8 cellular contexts compared by ENCODE assay signal in the genomic region with DNA sequence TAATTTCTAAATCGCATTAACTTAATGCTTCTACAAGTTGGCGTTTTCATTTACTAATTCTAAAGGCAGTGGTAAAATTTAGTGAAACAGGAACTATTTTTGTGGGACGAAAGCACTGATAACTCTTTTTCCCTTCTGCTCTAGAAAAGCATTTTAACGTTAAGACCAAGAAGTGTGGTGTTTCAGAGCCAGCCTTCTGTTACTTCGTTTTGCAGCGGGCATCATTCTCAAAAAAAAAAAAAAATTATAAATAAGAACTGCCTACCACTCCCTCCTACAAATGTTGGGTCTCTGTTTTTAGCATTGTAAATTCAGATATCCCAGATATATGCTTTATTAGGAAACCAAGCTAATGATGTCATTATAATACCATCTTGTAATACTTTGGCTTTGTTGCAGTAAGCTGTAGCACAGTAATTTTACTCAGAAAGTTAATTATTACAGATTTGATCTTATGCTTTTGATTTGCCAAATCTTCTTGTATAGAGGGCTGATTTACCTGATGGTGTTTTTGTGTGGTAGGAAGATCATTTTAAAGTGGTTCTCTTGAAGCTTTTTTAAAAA. TPM values are rescaled to one million over a fixed set of nuclear protein-coding genes. Genes with fewer than 3 reads are reported as not detected.
A peak's percentile ranks its signal among the peaks of the same experiment; 100 is the strongest.
DNase-seq lines count a peak whose midpoint lies in the region; TF ChIP-seq lines count a peak whose summit lies in the region.

No MANE protein-coding gene starts in this region.

- H3K4me3 Mint-ChIP-seq in MCF 10A (ENCODE audit: unreplicated experiment), result peak overlapping the region; percentile 92

- H3K36me3 Mint-ChIP-seq in MCF 10A (ENCODE audit: insufficient read depth, unreplicated experiment), result peaks cover 8% of the 10 kb centered on the region

- CTCF ChIA-PET in A673 (lab: Charles Lee), result interaction anchor here (1.0 kb wide), 1 partner anchor 81 kb away, joined by 6 read pairs; no protein-coding TSS in a partner anchor
- CTCF ChIA-PET in MCF 10A (lab: Yijun Ruan, JAX), result interaction anchor here (0.5 to 0.8 kb wide), 3 partner anchors 11 to 44 kb away, joined by 3 read pairs; no protein-coding TSS in a partner anchor

- peak overlapping the region; percentile 91 for H3K27ac Mint-ChIP-seq in MCF 10A (ENCODE audit: low read depth, unreplicated experiment)

- no peaks in the 10 kb centered on the region for H3K9me3 ChIP-seq in A673 (ENCODE audit: low read depth, low read length, poor library complexity, severe bottlenecking)
- no peaks in the 10 kb centered on the region for H3K9me3 ChIP-seq in mononuclear cell (ENCODE audit: low read depth, low read length)

- H3K4me3 ChIP-seq in A673 (ENCODE audit: low read depth, low read length, poor library complexity, severe bottlenecking), result peak overlapping the region; percentile 73
- peak overlapping the region; percentile 65 for H3K4me3 ChIP-seq in HFF-Myc (replicated peaks; ENCODE audit: low read depth, low read length)
- H3K4me3 ChIP-seq in mononuclear cell (ENCODE audit: low read length), result peak overlapping the region; percentile 82

- H3K27me3 Mint-ChIP-seq in MCF 10A (ENCODE audit: insufficient read depth, unreplicated experiment), result no peaks in the 10 kb centered on the region

- H3K4me1 Mint-ChIP-seq in MCF 10A (ENCODE audit: insufficient read depth, unreplicated experiment), result peaks cover 23% of the 10 kb centered on the region

- DNase-seq in A673 (ENCODE audit: low spot score), result no peak
- DNase-seq in HFF-Myc (ENCODE audit: extremely low read depth, low read depth), result no peak
- no peak for DNase-seq in MCF 10A (ENCODE audit: unreplicated experiment)
- no peak for DNase-seq in 8988T
- no peak for DNase-seq in NOMO-1 treated with dmso at 0.1 percent for 144 hours (lab: John Stamatoyannopoulos, UW; ENCODE audit: unreplicated experiment)
- DNase-seq in stimulated activated CD4-positive, alpha-beta T cell treated with anti-CD3 and anti-CD28 coated beads, Interleukin-2, amount 100 ng/mL, for 24 hours, result no peak
- DNase-seq in SW 1271 (lab: John Stamatoyannopoulos, UW), result no peak

- H3K27ac ChIP-seq in A673 (ENCODE audit: low read depth, low read length, poor library complexity, severe bottlenecking), result peak overlapping the region; percentile 83

- no peaks in the 10 kb centered on the region for H3K36me3 ChIP-seq in A673 (ENCODE audit: insufficient read depth, low read length, poor library complexity, severe bottlenecking)

- POLR2A ChIA-PET in A673 (lab: Charles Lee; ENCODE audit: low non-redundant PET), result no interaction called here
- POLR2A ChIA-PET in MCF 10A (lab: Yijun Ruan, JAX), result interaction anchor here (0.6 to 5.8 kb wide), 20 partner anchors 9 to 855 kb away, joined by 3 to 42 read pairs (median 8); no protein-coding TSS in a partner anchor

- H3K27me3 ChIP-seq in A673 (replicated peaks; ENCODE audit: insufficient read depth, low read depth, low read length, poor library complexity) (no peaks in the 10 kb centered on the region), mononuclear cell (ENCODE audit: insufficient read depth, low read length) (no peaks in the 10 kb centered on the region)

- no peak for TF ChIP-seq CTCF in A673 (conservative IDR thresholded peaks at IDR 0.05; ENCODE audit: low read depth, low read length)
- TF ChIP-seq CTCF in HFF-Myc (IDR thresholded peaks at IDR 0.05; ENCODE audit: low read depth, low read length, missing control alignments), result no peak
- no peak for TF ChIP-seq CTCF in MCF 10A (IDR thresholded peaks at IDR 0.05; ENCODE audit: unreplicated experiment)

- intact Hi-C loops in A673 (cut with micrococcal nuclease; ENCODE audit: unreplicated experiment) (no loop called here), MCF 10A (cut with micrococcal nuclease) (loop anchor here (5.0 to 10.0 kb wide), 2 partner anchors 42 to 80 kb away; no protein-coding TSS in a partner anchor)

- H3K4me1 ChIP-seq in A673 (ENCODE audit: insufficient read depth, low read length, poor library complexity, severe bottlenecking), result peaks cover 13% of the 10 kb centered on the region
- peaks cover 16% of the 10 kb centered on the region for H3K4me1 ChIP-seq in mononuclear cell (ENCODE audit: insufficient read depth, low read length)

- H3K9me3 Mint-ChIP-seq in MCF 10A (ENCODE audit: unreplicated experiment), result no peaks in the 10 kb centered on the region

- BruUV-seq in A673 (replicated peaks; lab: Mats Ljungman, UMichigan) (TSS peak; percentile 34), MCF 10A (replicated peaks; lab: Mats Ljungman, UMichigan) (TSS peak; percentile 67)

RNA-seq across cellular contexts. Expression of a gene that starts 1.6 kb away (rescaled TPM):
- total RNA-seq in A673 (2021), result 68.7 and 70.1 TPM in 2 replicates
- total RNA-seq in MCF 10A (2022), result 66.2 and 69.9 TPM in 2 replicates
- total RNA-seq in mononuclear cell, result 165 TPM
